8 cellular contexts compared by ENCODE assay signal in genomic region chr11:111602865-111603632, GRCh38. TPM values are rescaled to one million over a fixed set of nuclear protein-coding genes. Genes with fewer than 3 reads are reported as not detected.
A peak's percentile ranks its signal among the peaks of the same experiment; 100 is the strongest.
DNase-seq lines count a peak whose midpoint lies in the region; ATAC-seq and TF ChIP-seq lines count a peak whose summit lies in the region.

No MANE protein-coding gene starts in this region.

- peak overlapping the region; percentile 84 for H3K27ac ChIP-seq in CD4-positive, CD25-positive, alpha-beta regulatory T cell (ENCODE audit: insufficient read depth, low read length, poor library complexity, severe bottlenecking)
- H3K27ac ChIP-seq in heart right ventricle, result peak overlapping the region; percentile 88 to 99 (median 98)
- H3K27ac ChIP-seq in osteoblast (ENCODE audit: low read depth, low read length), result peak overlapping the region; percentile 94

- H4K20me1 ChIP-seq in osteoblast (ENCODE audit: insufficient read depth, low read length), result peaks cover 10% of the 10 kb centered on the region

- H3K4me1 Mint-ChIP-seq in CD4-positive, CD25-positive, alpha-beta regulatory T cell, result peaks cover 13 to 30% (median 27%) of the 10 kb centered on the region in 4 donors

- peaks cover 22% of the 10 kb centered on the region for H3K4me1 ChIP-seq in CD4-positive, CD25-positive, alpha-beta regulatory T cell (ENCODE audit: control insufficient read depth, insufficient read depth, low read length, poor library complexity, severe bottlenecking)
- H3K4me1 ChIP-seq in heart right ventricle (peaks cover 4 to 61% (median 47%) of the 10 kb centered on the region in 9 donors), osteoblast (ENCODE audit: insufficient read depth, low read length) (peaks cover 38% of the 10 kb centered on the region)

- H3K9me3 ChIP-seq in CD4-positive, CD25-positive, alpha-beta regulatory T cell (ENCODE audit: control insufficient read depth in 2 of 2, low read length in 2 of 2), result no peaks in the 10 kb centered on the region
- H3K9me3 ChIP-seq in heart right ventricle, result no peaks in the 10 kb centered on the region
- H3K9me3 ChIP-seq in osteoblast (ENCODE audit: low read depth, low read length), result no peaks in the 10 kb centered on the region

- no peak for TF ChIP-seq CTCF in heart right ventricle (IDR thresholded peaks at IDR 0.05)
- TF ChIP-seq CTCF in osteoblast (IDR thresholded peaks at IDR 0.05; ENCODE audit: extremely low read depth, low read depth, low read length), result no peak

- peak overlapping the region; percentile 40 to 96 (median 96) for H3K27ac Mint-ChIP-seq in CD4-positive, CD25-positive, alpha-beta regulatory T cell

- no peaks in the 10 kb centered on the region for H3K27me3 ChIP-seq in CD4-positive, CD25-positive, alpha-beta regulatory T cell (ENCODE audit: control insufficient read depth, insufficient read depth, low read length)
- H3K27me3 ChIP-seq in heart right ventricle (no peaks in the 10 kb centered on the region), osteoblast (ENCODE audit: insufficient read depth, low read length) (no peaks in the 10 kb centered on the region)

- H3K9me3 Mint-ChIP-seq in CD4-positive, CD25-positive, alpha-beta regulatory T cell, result peaks cover 0 to 1% (median 0%) of the 10 kb centered on the region in 7 donors

- intact Hi-C loops in heart right ventricle (cut with DNase I), result loop anchor here (1.0 to 10.0 kb wide), 11 partner anchors 102 to 239 kb away; partner anchors contain the start of gene PPP2R1B (in 1 of the 10)

- H3K4me3 ChIP-seq in CD4-positive, CD25-positive, alpha-beta regulatory T cell (ENCODE audit: low read depth, low read length), result peak overlapping the region; percentile 82
- H3K4me3 ChIP-seq in heart right ventricle, result peak overlapping the region; percentile 58 to 98 (median 94)
- peak overlapping the region; percentile 88 for H3K4me3 ChIP-seq in osteoblast (ENCODE audit: insufficient read depth, low read length)

- peak in 1 of 2 donors; percentile 0 for ATAC-seq in CD4-positive, CD25-positive, alpha-beta regulatory T cell (ENCODE audit: low read depth in 2 of 2)
- peak; percentile 1 for ATAC-seq in GM21515 (IDR thresholded peaks at IDR 0.05; ENCODE audit: unreplicated experiment)
- peak; percentile 18 to 52 (median 37) for ATAC-seq in heart right ventricle
- no peak for ATAC-seq in HG03469 (IDR thresholded peaks at IDR 0.05; ENCODE audit: unreplicated experiment)
- no peak for ATAC-seq in GM18502 (IDR thresholded peaks at IDR 0.05; ENCODE audit: poor library complexity, unreplicated experiment)

- H3K36me3 Mint-ChIP-seq in CD4-positive, CD25-positive, alpha-beta regulatory T cell, result no peaks in the 10 kb centered on the region

- peak overlapping the region; percentile 80 for H2AFZ ChIP-seq in osteoblast (ENCODE audit: low read length)

- H3K4me2 ChIP-seq in osteoblast (ENCODE audit: insufficient read depth, low read length), result peak overlapping the region; percentile 92

- peak; percentile 14 to 54 (median 30) for DNase-seq in CD4-positive, CD25-positive, alpha-beta regulatory T cell
- peak; percentile 11 for DNase-seq in NCI-H2171 (lab: John Stamatoyannopoulos, UW)
- DNase-seq in amniotic epithelial cell (ENCODE audit: low read depth), result peak; percentile 56
- peak; percentile 41 to 52 for DNase-seq in heart right ventricle
- DNase-seq in osteoblast (ENCODE audit: insufficient read length, low spot score, missing footprints), result peak; percentile 71

- no peaks in the 10 kb centered on the region for H3K36me3 ChIP-seq in CD4-positive, CD25-positive, alpha-beta regulatory T cell (ENCODE audit: control insufficient read depth, insufficient read depth, low read length)
- no peaks in the 10 kb centered on the region for H3K36me3 ChIP-seq in heart right ventricle
- H3K36me3 ChIP-seq in osteoblast (ENCODE audit: insufficient read depth, low read length), result no peaks in the 10 kb centered on the region

- H3K4me3 Mint-ChIP-seq in CD4-positive, CD25-positive, alpha-beta regulatory T cell, result peak overlapping the region; percentile 94 to 99 (median 96)

- H3K79me2 ChIP-seq in osteoblast (ENCODE audit: insufficient read depth, low read length), result peaks cover 53% of the 10 kb centered on the region

- 1% methylated on average over 38 to 44 of the region's 44 CpGs for WGBS in heart right ventricle, 2 donors

- peaks cover 5% of the 10 kb centered on the region for H3K27me3 Mint-ChIP-seq in CD4-positive, CD25-positive, alpha-beta regulatory T cell

RNA-seq across cellular contexts. Expression of gene SIK2, which starts 0.8 kb away (rescaled TPM):
- total RNA-seq in CD4-positive, CD25-positive, alpha-beta regulatory T cell, result 8.7 TPM
- polyA plus RNA-seq in CD4-positive, CD25-positive, alpha-beta regulatory T cell, result under 1 TPM; 0.05 to 0.23 (median 0.14) TPM
- total RNA-seq in heart right ventricle (10 to 100 TPM; 17.3 to 41.6 (median 30.8) TPM), osteoblast (17.7 and 18.3 TPM in 2 replicates)
- polyA plus RNA-seq in heart right ventricle, result 10 to 100 TPM in 1 of 2 donors, 1 to 10 TPM in 1; 4.1 to 11.7 TPM

Comparison
In these comparisons a context has a peak if more than half of its experiments do, and no peak if none do; other contexts are left out.
1. ATAC-seq: peak in GM21515 (single experiment) and heart right ventricle (8 of 8); none in HG03469 (single experiment) and GM18502 (single experiment).
2. DNase-seq: peak in every context shown above with its lines; median percentile 71 in osteoblast; 56 in amniotic epithelial cell; 46 in heart right ventricle; 30 in CD4-positive, CD25-positive, alpha-beta regulatory T cell; 11 in NCI-H2171.
3. Peak in every context shown above with its lines, with median percentiles within 50 percentile points of each other: H3K27ac ChIP-seq and H3K4me3 ChIP-seq.